ENCODE assay signal across 2 cellular contexts in genomic region chr1:50471967-50472366, GRCh38.
A peak's percentile ranks its signal among the peaks of the same experiment; 100 is the strongest.
TF ChIP-seq lines count a peak whose summit lies in the region.

No MANE protein-coding gene starts in this region.

TF ChIP-seq in GM23338, 12 proteins besides CTCF, POLR2A, EP300 and RAD21:
- TF ChIP-seq ZNF331 (CRISPR knock-in tag; IDR thresholded peaks at IDR 0.05; ENCODE audit: low read depth) (no peak), EZH2 (IDR thresholded peaks at IDR 0.05; ENCODE audit: low read depth, unreplicated experiment) (no peak), JUNB (IDR thresholded peaks at IDR 0.05; ENCODE audit: unreplicated experiment) (no peak), ZNF462 (CRISPR knock-in tag; IDR thresholded peaks at IDR 0.05) (no peak), EZH2phosphoT487 (IDR thresholded peaks at IDR 0.05; ENCODE audit: unreplicated experiment) (no peak), ZNF114 (CRISPR knock-in tag; IDR thresholded peaks at IDR 0.05) (no peak), NANOG (IDR thresholded peaks at IDR 0.05; ENCODE audit: borderline replicate concordance) (no peak), STAT1 (IDR thresholded peaks at IDR 0.05; ENCODE audit: unreplicated experiment) (no peak), CREB1 (CRISPR knock-in tag; IDR thresholded peaks at IDR 0.05; ENCODE audit: low read depth) (no peak), POLR2AphosphoS5 (IDR thresholded peaks at IDR 0.05; ENCODE audit: low read depth) (no peak), REST (IDR thresholded peaks at IDR 0.05; ENCODE audit: unreplicated experiment) (no peak), ETS1 (IDR thresholded peaks at IDR 0.05) (no peak)
TF ChIP-seq in GM23338: peak in this region for 0.

TF ChIP-seq in H1, 55 proteins besides CTCF, POLR2A, EP300 and RAD21:
- TF ChIP-seq EZH2 (IDR thresholded peaks at IDR 0.05; ENCODE audit: low read depth, low read length, severe bottlenecking) (no peak), SRF (IDR thresholded peaks at IDR 0.05; ENCODE audit: low read depth, low read length) (0 out of 2 replicates have a peak, but pooled peaks have one; percentile 23)
